Comparison of ENCODE assay signal across 2 cellular contexts in the genomic region with DNA sequence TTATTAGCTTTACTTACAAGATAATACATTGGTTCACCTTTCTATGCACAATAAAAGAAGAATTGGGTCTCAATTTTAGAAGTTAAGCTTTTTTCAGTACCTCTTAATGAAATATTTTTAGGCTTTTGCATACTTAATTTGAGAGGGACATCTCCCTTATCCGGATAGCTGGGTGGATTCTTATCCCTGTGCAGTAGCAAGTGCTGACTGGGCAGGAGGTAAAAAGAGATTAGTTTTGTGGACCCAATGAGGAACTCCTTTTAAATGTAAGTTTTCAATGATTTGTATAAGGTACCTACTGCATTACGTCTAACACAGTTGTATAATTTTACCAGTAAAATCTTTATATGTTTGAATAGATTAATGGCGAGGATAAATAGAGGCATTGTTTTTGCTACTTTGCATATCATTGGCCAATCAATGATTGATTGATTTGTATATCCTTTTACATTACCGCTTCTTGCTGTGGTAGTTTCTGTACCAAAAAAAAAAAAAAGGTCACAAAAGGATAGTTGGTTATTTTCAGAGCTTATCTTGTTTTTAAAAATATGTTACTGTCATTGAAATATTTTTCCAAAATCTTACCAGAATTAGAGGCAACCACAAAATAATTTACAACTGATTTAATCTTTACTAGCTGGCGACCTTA.
A peak's percentile ranks its signal among the peaks of the same experiment; 100 is the strongest.
TF ChIP-seq lines count a peak whose summit lies in the region.

No MANE protein-coding gene starts in this region.

TF ChIP-seq in HepG2, 621 proteins besides CTCF, POLR2A, EP300 and RAD21:
- no peak for TF ChIP-seq HOXA5 (CRISPR knock-in tag; IDR thresholded peaks at IDR 0.05)
- TF ChIP-seq, protein P1, sequence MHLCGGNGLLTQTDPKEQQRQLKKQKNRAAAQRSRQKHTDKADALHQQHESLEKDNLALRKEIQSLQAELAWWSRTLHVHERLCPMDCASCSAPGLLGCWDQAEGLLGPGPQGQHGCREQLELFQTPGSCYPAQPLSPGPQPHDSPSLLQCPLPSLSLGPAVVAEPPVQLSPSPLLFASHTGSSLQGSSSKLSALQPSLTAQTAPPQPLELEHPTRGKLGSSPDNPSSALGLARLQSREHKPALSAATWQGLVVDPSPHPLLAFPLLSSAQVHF (CRISPR knock-in tag; IDR thresholded peaks at IDR 0.05), result no peak
- peak; percentile 41 to 47; a peak in 2 of 4 replicates for TF ChIP-seq MAFK (conservative IDR thresholded peaks at IDR 0.05 in 1 of 2, IDR thresholded peaks at IDR 0.05 in 1 of 2; ENCODE audit: low read length in 2 of 2)
- TF ChIP-seq, protein P2, sequence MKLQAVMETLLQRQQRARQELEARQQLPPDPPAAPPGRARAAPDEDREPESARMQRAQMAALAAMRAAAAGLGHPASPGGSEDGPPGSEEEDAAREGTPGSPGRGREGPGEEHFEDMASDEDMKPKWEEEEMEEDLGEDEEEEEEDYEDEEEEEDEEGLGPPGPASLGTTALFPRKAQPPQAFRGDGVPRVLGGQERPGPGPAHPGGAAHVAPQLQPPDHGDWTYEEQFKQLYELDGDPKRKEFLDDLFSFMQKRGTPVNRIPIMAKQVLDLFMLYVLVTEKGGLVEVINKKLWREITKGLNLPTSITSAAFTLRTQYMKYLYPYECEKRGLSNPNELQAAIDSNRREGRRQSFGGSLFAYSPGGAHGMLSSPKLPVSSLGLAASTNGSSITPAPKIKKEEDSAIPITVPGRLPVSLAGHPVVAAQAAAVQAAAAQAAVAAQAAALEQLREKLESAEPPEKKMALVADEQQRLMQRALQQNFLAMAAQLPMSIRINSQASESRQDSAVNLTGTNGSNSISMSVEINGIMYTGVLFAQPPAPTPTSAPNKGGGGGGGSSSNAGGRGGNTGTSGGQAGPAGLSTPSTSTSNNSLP (IDR thresholded peaks at IDR 0.05; ENCODE audit: low read depth, low read length), result 0 out of 2 replicates have a peak, but pooled peaks have one; percentile 14
- no peak for TF ChIP-seq GATAD2A (CRISPR knock-in tag; IDR thresholded peaks at IDR 0.05)
- TF ChIP-seq, protein P3, sequence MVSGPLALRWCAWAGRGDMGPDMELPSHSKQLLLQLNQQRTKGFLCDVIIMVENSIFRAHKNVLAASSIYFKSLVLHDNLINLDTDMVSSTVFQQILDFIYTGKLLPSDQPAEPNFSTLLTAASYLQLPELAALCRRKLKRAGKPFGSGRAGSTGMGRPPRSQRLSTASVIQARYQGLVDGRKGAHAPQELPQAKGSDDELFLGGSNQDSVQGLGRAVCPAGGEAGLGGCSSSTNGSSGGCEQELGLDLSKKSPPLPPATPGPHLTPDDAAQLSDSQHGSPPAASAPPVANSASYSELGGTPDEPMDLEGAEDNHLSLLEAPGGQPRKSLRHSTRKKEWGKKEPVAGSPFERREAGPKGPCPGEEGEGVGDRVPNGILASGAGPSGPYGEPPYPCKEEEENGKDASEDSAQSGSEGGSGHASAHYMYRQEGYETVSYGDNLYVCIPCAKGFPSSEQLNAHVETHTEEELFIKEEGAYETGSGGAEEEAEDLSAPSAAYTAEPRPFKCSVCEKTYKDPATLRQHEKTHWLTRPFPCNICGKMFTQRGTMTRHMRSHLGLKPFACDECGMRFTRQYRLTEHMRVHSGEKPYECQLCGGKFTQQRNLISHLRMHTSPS (CRISPR knock-in tag; IDR thresholded peaks at IDR 0.05; ENCODE audit: low read depth), result no peak
- TF ChIP-seq, protein P4, sequence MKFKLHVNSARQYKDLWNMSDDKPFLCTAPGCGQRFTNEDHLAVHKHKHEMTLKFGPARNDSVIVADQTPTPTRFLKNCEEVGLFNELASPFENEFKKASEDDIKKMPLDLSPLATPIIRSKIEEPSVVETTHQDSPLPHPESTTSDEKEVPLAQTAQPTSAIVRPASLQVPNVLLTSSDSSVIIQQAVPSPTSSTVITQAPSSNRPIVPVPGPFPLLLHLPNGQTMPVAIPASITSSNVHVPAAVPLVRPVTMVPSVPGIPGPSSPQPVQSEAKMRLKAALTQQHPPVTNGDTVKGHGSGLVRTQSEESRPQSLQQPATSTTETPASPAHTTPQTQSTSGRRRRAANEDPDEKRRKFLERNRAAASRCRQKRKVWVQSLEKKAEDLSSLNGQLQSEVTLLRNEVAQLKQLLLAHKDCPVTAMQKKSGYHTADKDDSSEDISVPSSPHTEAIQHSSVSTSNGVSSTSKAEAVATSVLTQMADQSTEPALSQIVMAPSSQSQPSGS (CRISPR knock-in tag; IDR thresholded peaks at IDR 0.05), result no peak
- 0 out of 2 replicates have a peak, but pooled peaks have one; percentile 20 for TF ChIP-seq MAFF (IDR thresholded peaks at IDR 0.05; ENCODE audit: low read depth, low read length)
- TF ChIP-seq, protein P5, sequence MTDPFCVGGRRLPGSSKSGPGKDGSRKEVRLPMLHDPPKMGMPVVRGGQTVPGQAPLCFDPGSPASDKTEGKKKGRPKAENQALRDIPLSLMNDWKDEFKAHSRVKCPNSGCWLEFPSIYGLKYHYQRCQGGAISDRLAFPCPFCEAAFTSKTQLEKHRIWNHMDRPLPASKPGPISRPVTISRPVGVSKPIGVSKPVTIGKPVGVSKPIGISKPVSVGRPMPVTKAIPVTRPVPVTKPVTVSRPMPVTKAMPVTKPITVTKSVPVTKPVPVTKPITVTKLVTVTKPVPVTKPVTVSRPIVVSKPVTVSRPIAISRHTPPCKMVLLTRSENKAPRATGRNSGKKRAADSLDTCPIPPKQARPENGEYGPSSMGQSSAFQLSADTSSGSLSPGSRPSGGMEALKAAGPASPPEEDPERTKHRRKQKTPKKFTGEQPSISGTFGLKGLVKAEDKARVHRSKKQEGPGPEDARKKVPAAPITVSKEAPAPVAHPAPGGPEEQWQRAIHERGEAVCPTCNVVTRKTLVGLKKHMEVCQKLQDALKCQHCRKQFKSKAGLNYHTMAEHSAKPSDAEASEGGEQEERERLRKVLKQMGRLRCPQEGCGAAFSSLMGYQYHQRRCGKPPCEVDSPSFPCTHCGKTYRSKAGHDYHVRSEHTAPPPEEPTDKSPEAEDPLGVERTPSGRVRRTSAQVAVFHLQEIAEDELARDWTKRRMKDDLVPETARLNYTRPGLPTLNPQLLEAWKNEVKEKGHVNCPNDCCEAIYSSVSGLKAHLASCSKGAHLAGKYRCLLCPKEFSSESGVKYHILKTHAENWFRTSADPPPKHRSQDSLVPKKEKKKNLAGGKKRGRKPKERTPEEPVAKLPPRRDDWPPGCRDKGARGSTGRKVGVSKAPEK (CRISPR knock-in tag; IDR thresholded peaks at IDR 0.05; ENCODE audit: borderline replicate concordance), result no peak
- TF ChIP-seq EZH2 (conservative IDR thresholded peaks at IDR 0.05; ENCODE audit: low read depth, low read length), result no peak
- no peak for TF ChIP-seq FOXA1 (IDR thresholded peaks at IDR 0.05)
- TF ChIP-seq FOXA1 (CRISPR knock-in tag; IDR thresholded peaks at IDR 0.05), result no peak

TF ChIP-seq in GM12891, 5 proteins besides CTCF, POLR2A, EP300 and RAD21:
- no peak for TF ChIP-seq PAX5 (IDR thresholded peaks at IDR 0.05; ENCODE audit: insufficient read depth, low read length, severe bottlenecking)
- TF ChIP-seq TAF1 (IDR thresholded peaks at IDR 0.05; ENCODE audit: low read depth, low read length), result no peak
- TF ChIP-seq POLR2AphosphoS5 (IDR thresholded peaks at IDR 0.05; ENCODE audit: low read depth, low read length), result no peak
- TF ChIP-seq POU2F2 (IDR thresholded peaks at IDR 0.05; ENCODE audit: low read depth, low read length), result no peak
- no peak for TF ChIP-seq SPI1 (IDR thresholded peaks at IDR 0.05; ENCODE audit: low read depth, low read length)
